Comparison of ENCODE assay signal across 1 cellular context in the genomic region with DNA sequence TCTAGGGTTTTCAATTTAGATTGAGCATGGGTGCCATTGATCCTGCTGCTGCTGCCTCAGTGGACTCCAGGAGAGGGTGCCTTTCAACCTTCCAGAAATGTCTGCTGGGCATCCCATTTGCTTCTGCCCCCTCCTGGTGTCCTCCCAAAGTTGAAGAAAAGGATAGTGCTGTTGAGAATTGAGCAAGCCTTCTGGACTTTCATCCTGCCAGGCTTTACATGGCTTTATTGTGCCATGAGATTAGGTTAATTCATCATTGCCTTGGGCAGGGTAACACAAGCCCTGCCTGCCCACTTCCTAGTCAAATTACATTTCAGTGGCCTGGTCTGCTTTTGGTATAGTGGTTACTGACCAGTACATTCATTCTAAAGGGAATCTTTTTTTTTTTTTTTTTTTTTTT.
TF ChIP-seq lines count a peak whose summit lies in the region.

No MANE protein-coding gene starts in this region.

TF ChIP-seq in liver, 16 proteins besides CTCF, POLR2A, EP300 and RAD21 (continued from another document):
- TF ChIP-seq FOXA1 (IDR thresholded peaks at IDR 0.05): no peak
- TF ChIP-seq, protein P1, sequence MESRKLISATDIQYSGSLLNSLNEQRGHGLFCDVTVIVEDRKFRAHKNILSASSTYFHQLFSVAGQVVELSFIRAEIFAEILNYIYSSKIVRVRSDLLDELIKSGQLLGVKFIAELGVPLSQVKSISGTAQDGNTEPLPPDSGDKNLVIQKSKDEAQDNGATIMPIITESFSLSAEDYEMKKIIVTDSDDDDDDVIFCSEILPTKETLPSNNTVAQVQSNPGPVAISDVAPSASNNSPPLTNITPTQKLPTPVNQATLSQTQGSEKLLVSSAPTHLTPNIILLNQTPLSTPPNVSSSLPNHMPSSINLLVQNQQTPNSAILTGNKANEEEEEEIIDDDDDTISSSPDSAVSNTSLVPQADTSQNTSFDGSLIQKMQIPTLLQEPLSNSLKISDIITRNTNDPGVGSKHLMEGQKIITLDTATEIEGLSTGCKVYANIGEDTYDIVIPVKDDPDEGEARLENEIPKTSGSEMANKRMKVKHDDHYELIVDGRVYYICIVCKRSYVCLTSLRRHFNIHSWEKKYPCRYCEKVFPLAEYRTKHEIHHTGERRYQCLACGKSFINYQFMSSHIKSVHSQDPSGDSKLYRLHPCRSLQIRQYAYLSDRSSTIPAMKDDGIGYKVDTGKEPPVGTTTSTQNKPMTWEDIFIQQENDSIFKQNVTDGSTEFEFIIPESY (IDR thresholded peaks at IDR 0.05): no peak
- no peak for TF ChIP-seq YY1 (IDR thresholded peaks at IDR 0.05)
- peak; percentile 77 to 84 for TF ChIP-seq HNF4A (conservative IDR thresholded peaks at IDR 0.05)
